ENCODE assay signal across 20 cellular contexts in the genomic region with DNA sequence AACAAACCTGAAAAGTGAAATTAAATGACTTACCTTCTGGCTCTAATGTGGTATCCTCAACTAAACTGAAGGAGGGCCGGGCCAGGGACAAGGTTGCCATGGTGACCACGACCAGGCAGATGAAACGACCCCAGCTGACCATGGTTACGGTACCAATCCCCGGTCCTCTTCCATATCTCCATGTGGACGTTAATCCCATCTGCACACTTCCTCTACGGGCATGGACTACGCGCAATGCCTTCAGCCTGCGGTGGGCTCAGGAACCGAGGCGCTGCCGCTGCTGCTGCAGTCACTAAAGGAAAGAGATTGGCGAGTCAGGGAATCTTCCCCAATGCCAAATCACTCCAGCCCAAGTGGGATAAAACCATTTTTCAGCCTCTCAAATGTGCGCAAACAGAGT. TPM values are rescaled to one million over a fixed set of nuclear protein-coding genes. Genes with fewer than 3 reads are reported as not detected.
DNase-seq lines count a peak whose midpoint lies in the region; ATAC-seq, FAIRE-seq and TF ChIP-seq lines count a peak whose summit lies in the region.
"Had no signal": no experiment of that assay in that cellular context is flagged by ENCODE, and none has a peak within 500 bp of the region (broad histone marks: within the 10 kb centered on the region; RNA-seq: fewer than 3 reads in every experiment).

No MANE protein-coding gene starts in this region.

- no peaks in the 10 kb centered on the region for H3K9me1 ChIP-seq in keratinocyte (ENCODE audit: control insufficient read depth, extremely low read depth, insufficient read depth, low read length)

- no peaks in the 10 kb centered on the region for H3K9me3 ChIP-seq in MM.1S (replicated peaks; ENCODE audit: insufficient read depth, low read length)
- H3K9me3 ChIP-seq in keratinocyte (ENCODE audit: control insufficient read depth, low read depth, low read length): no peaks in the 10 kb centered on the region
- no peaks in the 10 kb centered on the region for H3K9me3 ChIP-seq in stomach smooth muscle (ENCODE audit: control insufficient read depth in 2 of 2, low read length in 2 of 2)
- H3K9me3 ChIP-seq: neutrophil, thoracic aorta had no signal

- DNase-seq in MM.1S (no peak), keratinocyte (ENCODE audit: low read depth, low spot score) (no peak), NCI-H524 treated with DMSO at 0.1 percent for 48 hours (lab: John Stamatoyannopoulos, UW) (no peak)
- DNase-seq in effector CD8-positive, alpha-beta T cell (lab: John Stamatoyannopoulos, UW): no peak
- DNase-seq: activated CD4-positive, alpha-beta T cell treated with anti-CD3 and anti-CD28 coated beads, Interleukin-2, amount 50 U/mL, for 1 hour; activated CD8-positive, alpha-beta memory T cell treated with anti-CD3 and anti-CD28 coated beads, Interleukin-2, amount 50 U/mL, for 48 hours; activated gamma-delta T cell treated with Interleukin-2 at 50 U/mL for 16 hours; CD8-positive, alpha-beta memory T cell; DMS79 treated with DMSO at 0.1 percent for 48 hours; KG1; NCI-H2081 treated with DMSO at 0.1 percent for 48 hours; SHP77; stimulated activated CD4-positive, alpha-beta T cell treated with anti-CD3 and anti-CD28 coated beads, Interleukin-15, amount 100 ng/mL, for 24 hours; T-cell had no signal

- no peaks in the 10 kb centered on the region for H3K79me2 ChIP-seq in MM.1S (ENCODE audit: low read length)
- peaks cover 81% of the 10 kb centered on the region for H3K79me2 ChIP-seq in keratinocyte (ENCODE audit: control insufficient read depth, insufficient read depth, low read length)

- no peaks in the 10 kb centered on the region for H4K20me1 ChIP-seq in MM.1S (ENCODE audit: insufficient read depth, low read length)
- H4K20me1 ChIP-seq in keratinocyte (ENCODE audit: control insufficient read depth, extremely low read depth, insufficient read depth, low read length): no peaks in the 10 kb centered on the region

- H3K4me3 ChIP-seq in MM.1S (ENCODE audit: low read length): no peak overlapping the region
- H3K4me3 ChIP-seq in keratinocyte (ENCODE audit: control insufficient read depth in 2 of 3, extremely low read depth in 1 of 3, insufficient read depth in 2 of 3, low read depth in 1 of 3, low read length in 3 of 3): peak overlapping the region in 2 of 3 experiments; percentile 57 to 69
- H3K4me3 ChIP-seq in stomach smooth muscle (ENCODE audit: low read length in 2 of 2): peak overlapping the region; percentile 60 to 63
- H3K4me3 ChIP-seq: thoracic aorta had no signal

- no peaks in the 10 kb centered on the region for H3K36me3 ChIP-seq in MM.1S (replicated peaks; ENCODE audit: insufficient read depth, low read length)
- H3K36me3 ChIP-seq in keratinocyte (ENCODE audit: control insufficient read depth in 2 of 2, extremely low read depth in 1 of 2, insufficient read depth in 2 of 2, low read length in 2 of 2): no peaks in the 10 kb centered on the region
- H3K36me3 ChIP-seq in stomach smooth muscle (ENCODE audit: control insufficient read depth in 2 of 2, insufficient read depth in 2 of 2, low read length in 2 of 2): no peaks in the 10 kb centered on the region
- H3K36me3 ChIP-seq: neutrophil, thoracic aorta had no signal

- ATAC-seq in GM18502 (IDR thresholded peaks at IDR 0.05; ENCODE audit: poor library complexity, unreplicated experiment): no peak
- ATAC-seq: left colon, T-cell had no signal

- H2AFZ ChIP-seq in MM.1S (ENCODE audit: low read length) (no peak overlapping the region), keratinocyte (ENCODE audit: control insufficient read depth, low read length) (no peak overlapping the region)

- FAIRE-seq in keratinocyte (lab: Jason Lieb, UNC): peak; percentile 66

- H3F3A ChIP-seq in MM.1S (ENCODE audit: insufficient read depth, low read length): no peaks in the 10 kb centered on the region

- no peaks in the 10 kb centered on the region for H3K9me2 ChIP-seq in MM.1S (replicated peaks; ENCODE audit: insufficient read depth, low read length)

- TF ChIP-seq CTCF in MM.1S (IDR thresholded peaks at IDR 0.05; ENCODE audit: low read length): no peak
- TF ChIP-seq CTCF in keratinocyte (optimal IDR thresholded peaks at IDR 0.05 in 1 of 3, IDR thresholded peaks at IDR 0.05 in 1 of 3, conservative IDR thresholded peaks at IDR 0.05 in 1 of 3; ENCODE audit: extremely low read depth in 1 of 3, insufficient read depth in 2 of 3, low read length in 3 of 3): no peak

- H3K27ac ChIP-seq in MM.1S (ENCODE audit: low read length): peak overlapping the region; percentile 35; the same call in 1 of the 2 replicates
- H3K27ac ChIP-seq in cingulate gyrus (ENCODE audit: low read depth, low read length): peak overlapping the region; percentile 78
- peak overlapping the region; percentile 92 for H3K27ac ChIP-seq in keratinocyte (ENCODE audit: control insufficient read depth, insufficient read depth, low read length)
- H3K27ac ChIP-seq in stomach smooth muscle (ENCODE audit: low read length): peak overlapping the region; percentile 91
- H3K27ac ChIP-seq: neutrophil, thoracic aorta had no signal

- dilution Hi-C loops in keratinocyte (cut with MboI; ENCODE audit: extremely low pct_ligation_motif_present, low sequenced_read_pairs): no loop called here

- H3K9ac ChIP-seq in MM.1S (ENCODE audit: low read length) (no peak overlapping the region), keratinocyte (ENCODE audit: control insufficient read depth, extremely low read depth, insufficient read depth, low read length) (peak overlapping the region; percentile 88), stomach smooth muscle (ENCODE audit: low read length in 2 of 2) (peak overlapping the region in 1 of 2 donors; percentile 42)

- peaks cover 6% of the 10 kb centered on the region; the same call in 1 of the 2 replicates for H3K4me1 ChIP-seq in MM.1S (ENCODE audit: low read length)
- peaks cover 71% of the 10 kb centered on the region for H3K4me1 ChIP-seq in keratinocyte (ENCODE audit: control insufficient read depth, extremely low read depth, insufficient read depth, low read length)
- H3K4me1 ChIP-seq in stomach smooth muscle (ENCODE audit: control insufficient read depth, insufficient read depth, low read length): peaks cover 48% of the 10 kb centered on the region

- H3K27me3 ChIP-seq in MM.1S (replicated peaks; ENCODE audit: insufficient read depth, low read length) (no peaks in the 10 kb centered on the region), keratinocyte (ENCODE audit: control insufficient read depth, extremely low read depth, insufficient read depth, low read length) (no peaks in the 10 kb centered on the region), stomach smooth muscle (ENCODE audit: control insufficient read depth in 1 of 2, insufficient read depth in 2 of 2, low read length in 2 of 2) (no peaks in the 10 kb centered on the region)

- H3K4me2 ChIP-seq in MM.1S (ENCODE audit: low read depth, low read length) (peak overlapping the region; percentile 16; the same call in 1 of the 2 replicates), keratinocyte (ENCODE audit: control insufficient read depth, extremely low read depth, insufficient read depth, low read depth, low read length) (peak overlapping the region; percentile 98)

RNA-seq across cellular contexts. Expression of a gene that starts 4.6 kb away (rescaled TPM):
- polyA plus RNA-seq in keratinocyte: 12.8 to 23.9 TPM (median 20.6 TPM) in 3 replicates
- polyA plus RNA-seq in keratinocyte (2011; ENCODE audit: low read depth): 6.3 TPM
- 8.7 and 11.5 TPM in 2 replicates for polyA plus RNA-seq in keratinocyte (2011; cell fraction: cytosol; rRNA removed)
- 32.6 and 34.4 TPM in 2 replicates for polyA plus RNA-seq in keratinocyte (2011; cell fraction: nucleus; rRNA removed)
- 9.7 and 18.6 TPM in 2 replicates for polyA plus RNA-seq in keratinocyte (2012; ENCODE audit: low replicate concordance)
- 23.8 to 54.9 TPM (median 29.1 TPM) in 3 replicates for polyA minus RNA-seq in keratinocyte
- 15.2 TPM for polyA minus RNA-seq in keratinocyte (2011; cell fraction: cytosol; rRNA and poly(A)+ RNA removed)
- polyA minus RNA-seq in keratinocyte (2011; cell fraction: nucleus; rRNA and poly(A)+ RNA removed): 30.7 and 43.7 TPM in 2 replicates

Comparison
In these comparisons a context has a peak if more than half of its experiments do, and no peak if none do; other contexts are left out.
1. H3K27ac ChIP-seq: peak in every context shown above with its lines; median percentile 92 in keratinocyte; 91 in stomach smooth muscle; 78 in cingulate gyrus; 35 in MM.1S.